Comparison of ENCODE assay signal across 8 cellular contexts in genomic region chr2:87582184-87582978, GRCh38.
DNase-seq lines count a peak whose midpoint lies in the region; ATAC-seq, FAIRE-seq and TF ChIP-seq lines count a peak whose summit lies in the region.
"Not testable (repeated sequence)": the region's sequence is repeated elsewhere in the genome, so short reads cannot be mapped to it uniquely, and the experiment has no call there.

No MANE protein-coding gene starts in this region.

- H3K4me3 Mint-ChIP-seq in activated CD4-positive, alpha-beta T cell treated with anti-CD3 and anti-CD28 coated beads, Interleukin-2, amount 10 ng/mL, durations not matched to agents 24 days and 14 days: not testable (repeated sequence)

- not testable (repeated sequence) for H3K27me3 Mint-ChIP-seq in activated CD4-positive, alpha-beta T cell treated with anti-CD3 and anti-CD28 coated beads, Interleukin-2, amount 10 ng/mL, durations not matched to agents 24 days and 14 days

- not testable (repeated sequence) for DNase-seq in A549 (ENCODE audit: low read depth in 1 of 2, low spot score in 1 of 2); K562 (ENCODE audit: extremely low read depth in 1 of 4, low spot score in 3 of 4); omental fat pad (ENCODE audit: low spot score)
- DNase-seq in activated CD4-positive, alpha-beta T cell treated with anti-CD3 and anti-CD28 coated beads, Interleukin-2, amount 10 ng/mL, durations not matched to agents 24 days and 14 days: peak; percentile 8
- peak; percentile 1 to 44 for DNase-seq in foreskin keratinocyte

- not testable (repeated sequence) for H2AFZ ChIP-seq in OCI-LY3 (ENCODE audit: low read depth, low read length); K562 (ENCODE audit: low read depth, low read length)

- H3K4me1 Mint-ChIP-seq in activated CD4-positive, alpha-beta T cell treated with anti-CD3 and anti-CD28 coated beads, Interleukin-2, amount 10 ng/mL, durations not matched to agents 24 days and 14 days: not testable (repeated sequence)

- WGBS in A549 (ENCODE audit: missing lambda C conversion rate): no CpG with 5 or more reads among the region's 4 CpGs
- WGBS in K562 (ENCODE audit: insufficient coverage, low coverage, missing lambda C conversion rate): no CpG with 5 or more reads among the region's 4 CpGs

- TF ChIP-seq RAD21 in A549 (conservative IDR thresholded peaks at IDR 0.05 in 1 of 2, IDR thresholded peaks at IDR 0.05 in 1 of 2); K562 (CRISPR knock-in tag; conservative IDR thresholded peaks at IDR 0.05 in 1 of 2, IDR thresholded peaks at IDR 0.05 in 1 of 2): not testable (repeated sequence)

- ATAC-seq in A549, K562: not testable (repeated sequence)
- peak; percentile 60 for ATAC-seq in GM21529 (IDR thresholded peaks at IDR 0.05; ENCODE audit: unreplicated experiment)
- ATAC-seq in HG03175 (IDR thresholded peaks at IDR 0.05; ENCODE audit: unreplicated experiment): peak; percentile 55
- peak; percentile 81 for ATAC-seq in foreskin keratinocyte
- peak; percentile 58 for ATAC-seq in omental fat pad (ENCODE audit: low FRiP score)

- H3K4me1 ChIP-seq in A549; OCI-LY3 (ENCODE audit: low read length); K562 (replicated peaks in 1 of 2; ENCODE audit: control insufficient read depth in 2 of 2, insufficient read depth in 2 of 2, low read length in 2 of 2); foreskin keratinocyte: not testable (repeated sequence)

- not testable (repeated sequence) for BruUV-seq in K562 (replicated peaks; lab: Mats Ljungman, UMichigan)

- not testable (repeated sequence) for H3K27ac ChIP-seq in A549; K562 (ENCODE audit: extremely low read depth, low read depth, low read length); foreskin keratinocyte
- peak overlapping the region; percentile 19; the same call in 1 of the 2 replicates for H3K27ac ChIP-seq in OCI-LY3 (ENCODE audit: low read length)

- not testable (repeated sequence) for H3K36me3 Mint-ChIP-seq in activated CD4-positive, alpha-beta T cell treated with anti-CD3 and anti-CD28 coated beads, Interleukin-2, amount 10 ng/mL, durations not matched to agents 24 days and 14 days (ENCODE audit: low read depth)

- H3K4me2 ChIP-seq in A549; K562 (ENCODE audit: insufficient read depth, low read length): not testable (repeated sequence)
- peak overlapping the region; percentile 24; the same call in 1 of the 2 replicates for H3K4me2 ChIP-seq in OCI-LY3 (ENCODE audit: low read length)

- TF ChIP-seq CTCF in A549 (IDR thresholded peaks at IDR 0.05); OCI-LY3 (IDR thresholded peaks at IDR 0.05; ENCODE audit: low read depth, low read length); K562 (IDR thresholded peaks at IDR 0.05 in 2 of 3, conservative IDR thresholded peaks at IDR 0.05 in 1 of 3; ENCODE audit: insufficient read depth in 2 of 3, low read depth in 1 of 3, low read length in 3 of 3); foreskin keratinocyte (conservative IDR thresholded peaks at IDR 0.05); omental fat pad (IDR thresholded peaks at IDR 0.05): not testable (repeated sequence)

- not testable (repeated sequence) for H3K9me3 ChIP-seq in A549; OCI-LY3 (ENCODE audit: insufficient read depth, low read length); K562 (replicated peaks; ENCODE audit: control insufficient read depth, insufficient read depth, low read depth, low read length)

- not testable (repeated sequence) for H3K9me1 ChIP-seq in K562 (ENCODE audit: control insufficient read depth, insufficient read depth, low read length)

- H3K4me3 ChIP-seq in A549; OCI-LY3 (ENCODE audit: low read length); K562: not testable (repeated sequence)

- POLR2A ChIA-PET in A549 (lab: Yijun Ruan, JAX); K562 (lab: Yijun Ruan, JAX): not testable (repeated sequence)

- not testable (repeated sequence) for TF ChIP-seq EP300 in A549 (IDR thresholded peaks at IDR 0.05); K562 (IDR thresholded peaks at IDR 0.05; ENCODE audit: low read length)

- CTCF ChIA-PET in A549 (lab: Yijun Ruan, JAX); K562 (lab: Yijun Ruan, JAX; ENCODE audit: low intra/inter-chr PET ratio): not testable (repeated sequence)

- H3K9me3 Mint-ChIP-seq in activated CD4-positive, alpha-beta T cell treated with anti-CD3 and anti-CD28 coated beads, Interleukin-2, amount 10 ng/mL, durations not matched to agents 24 days and 14 days: not testable (repeated sequence)

- in situ Hi-C loops in K562 (cut with MboI): not testable (repeated sequence)

- H3K27me3 ChIP-seq in OCI-LY3 (ENCODE audit: low read depth, low read length); K562 (ENCODE audit: control insufficient read depth in 2 of 2, insufficient read depth in 2 of 2, low read length in 2 of 2); foreskin keratinocyte: not testable (repeated sequence)

- not testable (repeated sequence) for TF ChIP-seq POLR2A in A549 (IDR thresholded peaks at IDR 0.05; ENCODE audit: low read length); K562 (conservative IDR thresholded peaks at IDR 0.05)

- H3K36me3 ChIP-seq in OCI-LY3 (replicated peaks; ENCODE audit: low read depth, low read length); K562 (ENCODE audit: control insufficient read depth, insufficient read depth, low read length): not testable (repeated sequence)

- FAIRE-seq in A549 (lab: Jason Lieb, UNC) (peak; percentile 51), K562 (lab: Jason Lieb, UNC) (peak; percentile 44)

- H4K20me1 ChIP-seq in OCI-LY3 (ENCODE audit: insufficient read depth, low read length); K562 (replicated peaks; ENCODE audit: control insufficient read depth, insufficient read depth, low read length): not testable (repeated sequence)

- intact Hi-C loops in activated CD4-positive, alpha-beta T cell treated with anti-CD3 and anti-CD28 coated beads, Interleukin-2, amount 10 ng/mL, durations not matched to agents 24 days and 14 days (cut with micrococcal nuclease); K562 (cut with micrococcal nuclease): not testable (repeated sequence)

- H3K27ac Mint-ChIP-seq in activated CD4-positive, alpha-beta T cell treated with anti-CD3 and anti-CD28 coated beads, Interleukin-2, amount 10 ng/mL, durations not matched to agents 24 days and 14 days: not testable (repeated sequence)

- not testable (repeated sequence) for H3K9ac ChIP-seq in OCI-LY3 (ENCODE audit: low read length); K562 (ENCODE audit: insufficient read depth in 1 of 2, low read depth in 2 of 2, low read length in 2 of 2)

- not testable (repeated sequence) for H3K79me2 ChIP-seq in OCI-LY3 (ENCODE audit: low read length); K562 (ENCODE audit: control insufficient read depth, insufficient read depth, low read length)
